In the genomic region with DNA sequence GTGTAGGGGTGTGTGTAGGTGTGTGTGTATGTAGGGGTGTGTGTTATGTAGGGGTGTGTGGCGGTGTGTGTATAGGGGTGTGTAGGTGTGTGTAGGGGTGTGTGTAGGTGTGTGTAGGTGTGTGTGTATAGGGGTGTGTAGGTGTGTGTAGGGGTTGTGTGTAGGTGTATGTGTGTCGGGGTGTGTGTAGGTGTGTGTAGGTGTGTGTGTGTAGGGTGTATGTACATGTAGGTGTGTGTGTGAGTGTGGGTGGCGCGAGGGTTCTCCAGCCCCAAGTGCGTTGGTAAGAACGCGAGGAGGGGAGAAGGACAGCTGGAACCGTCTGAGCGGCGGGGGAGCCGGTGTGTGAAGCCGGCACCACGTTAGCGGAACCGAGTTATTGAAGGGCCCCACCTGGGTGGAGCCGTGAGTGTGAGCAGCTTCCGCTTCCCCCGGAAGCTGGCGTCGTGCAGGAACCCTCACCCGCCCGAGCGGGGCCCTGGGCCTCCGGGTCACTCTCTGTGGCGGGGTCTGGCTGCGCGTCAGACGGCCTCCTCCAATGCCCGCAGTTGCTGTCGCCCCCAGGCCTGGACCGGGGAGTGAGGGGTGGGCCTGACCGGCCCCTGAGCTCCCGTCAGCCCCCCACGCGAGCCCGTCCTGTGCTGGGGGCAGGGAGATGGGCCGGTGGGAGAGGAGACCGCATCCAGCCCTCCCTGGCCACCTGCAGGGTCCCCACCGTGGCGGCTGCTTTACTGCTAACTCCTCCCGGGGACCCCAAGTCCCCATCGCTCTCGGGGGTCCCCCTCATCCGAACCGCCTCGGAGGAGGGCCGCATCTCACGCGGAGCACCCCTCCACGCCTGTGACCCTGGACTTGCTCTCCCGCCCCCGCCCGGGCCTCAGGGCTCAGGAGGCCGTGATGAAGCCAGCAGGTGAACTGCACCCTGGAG, we compare ENCODE assay signal across 1 cellular context.
TF ChIP-seq lines count a peak whose summit lies in the region.

No MANE protein-coding gene starts in this region.

TF ChIP-seq in IMR-90, 13 proteins besides CTCF, POLR2A, EP300 and RAD21:
- TF ChIP-seq MAFK (IDR thresholded peaks at IDR 0.05; ENCODE audit: low read depth, low read length): no peak
- TF ChIP-seq RCOR1 (IDR thresholded peaks at IDR 0.05; ENCODE audit: insufficient replicate concordance, low read length): no peak
- TF ChIP-seq CHD1 (IDR thresholded peaks at IDR 0.05; ENCODE audit: low read depth, low read length): no peak
- no peak for TF ChIP-seq SMC3 (IDR thresholded peaks at IDR 0.05; ENCODE audit: low read depth, low read length)
- no peak for TF ChIP-seq BHLHE40 (IDR thresholded peaks at IDR 0.05; ENCODE audit: low read depth, low read length)
